Comparison of ENCODE assay signal across 1 cellular context in genomic region chr6:33696538-33697518, GRCh38.
A peak's percentile ranks its signal among the peaks of the same experiment; 100 is the strongest.
TF ChIP-seq lines count a peak whose summit lies in the region.

No MANE protein-coding gene starts in this region.

TF ChIP-seq in HepG2, 621 proteins besides CTCF, POLR2A, EP300 and RAD21 (continued from another document):
- TF ChIP-seq, protein P1, sequence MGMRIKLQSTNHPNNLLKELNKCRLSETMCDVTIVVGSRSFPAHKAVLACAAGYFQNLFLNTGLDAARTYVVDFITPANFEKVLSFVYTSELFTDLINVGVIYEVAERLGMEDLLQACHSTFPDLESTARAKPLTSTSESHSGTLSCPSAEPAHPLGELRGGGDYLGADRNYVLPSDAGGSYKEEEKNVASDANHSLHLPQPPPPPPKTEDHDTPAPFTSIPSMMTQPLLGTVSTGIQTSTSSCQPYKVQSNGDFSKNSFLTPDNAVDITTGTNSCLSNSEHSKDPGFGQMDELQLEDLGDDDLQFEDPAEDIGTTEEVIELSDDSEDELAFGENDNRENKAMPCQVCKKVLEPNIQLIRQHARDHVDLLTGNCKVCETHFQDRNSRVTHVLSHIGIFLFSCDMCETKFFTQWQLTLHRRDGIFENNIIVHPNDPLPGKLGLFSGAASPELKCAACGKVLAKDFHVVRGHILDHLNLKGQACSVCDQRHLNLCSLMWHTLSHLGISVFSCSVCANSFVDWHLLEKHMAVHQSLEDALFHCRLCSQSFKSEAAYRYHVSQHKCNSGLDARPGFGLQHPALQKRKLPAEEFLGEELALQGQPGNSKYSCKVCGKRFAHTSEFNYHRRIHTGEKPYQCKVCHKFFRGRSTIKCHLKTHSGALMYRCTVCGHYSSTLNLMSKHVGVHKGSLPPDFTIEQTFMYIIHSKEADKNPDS (CRISPR knock-in tag; IDR thresholded peaks at IDR 0.05), result 0 out of 2 replicates have a peak, but pooled peaks have one; percentile 21
- TF ChIP-seq AGO2 (optimal IDR thresholded peaks at IDR 0.05; ENCODE audit: low read depth, low read length), result peak; percentile 29
- 0 out of 2 replicates have a peak, but pooled peaks have one; percentile 2 for TF ChIP-seq MAFF (IDR thresholded peaks at IDR 0.05; ENCODE audit: low read depth, low read length)
